ENCODE assay signal across 8 cellular contexts in the genomic region with DNA sequence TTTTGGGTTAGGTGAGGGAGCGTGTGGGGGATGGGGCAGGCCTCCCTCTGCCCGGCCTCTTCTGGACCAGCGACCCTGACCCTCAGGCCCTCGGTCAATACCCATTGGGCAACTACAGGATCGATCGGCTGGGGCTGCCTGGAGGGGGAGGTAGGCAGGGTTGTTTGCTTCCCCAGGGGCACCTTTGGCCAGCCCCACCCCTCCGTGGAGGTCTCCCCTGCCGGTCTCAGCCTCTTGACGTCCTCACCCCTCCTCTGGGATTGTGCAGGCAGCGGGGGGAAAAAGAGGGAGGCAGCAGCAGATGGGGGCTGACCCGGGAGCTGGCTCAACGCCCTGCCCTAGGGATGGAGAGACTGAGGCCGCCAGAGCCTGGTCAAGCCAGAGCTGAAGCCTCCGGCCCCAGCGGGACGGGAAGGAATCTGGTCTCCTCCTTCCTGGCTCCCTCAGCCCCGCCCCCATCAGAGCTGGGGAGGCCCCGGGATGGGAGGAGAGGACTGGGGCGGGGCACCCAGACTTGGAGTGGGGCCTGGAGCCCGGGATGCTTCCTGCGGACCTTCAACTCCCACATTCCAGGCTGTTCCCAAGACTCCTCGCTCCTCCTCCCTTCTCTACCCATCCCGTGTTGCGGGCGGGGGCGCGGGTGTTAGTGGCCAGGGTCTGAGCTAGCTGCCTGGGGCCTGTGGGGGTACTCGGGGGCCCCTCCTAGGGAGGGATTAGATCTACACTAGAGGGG. TPM values are rescaled to one million over a fixed set of nuclear protein-coding genes. Genes with fewer than 3 reads are reported as not detected.
A peak's percentile ranks its signal among the peaks of the same experiment; 100 is the strongest.
DNase-seq lines count a peak whose midpoint lies in the region; ATAC-seq and TF ChIP-seq lines count a peak whose summit lies in the region.

No MANE protein-coding gene starts in this region.

- H3K36me3 Mint-ChIP-seq in nephron progenitor cell (ENCODE audit: low read depth): no peaks in the 10 kb centered on the region
- no peaks in the 10 kb centered on the region for H3K36me3 Mint-ChIP-seq in activated T-cell treated with anti-CD3 and anti-CD28 coated beads, Interleukin-2, amount 50 U/mL, for 4 hours (ENCODE audit: insufficient read depth)

- H3K27ac Mint-ChIP-seq in nephron progenitor cell: peak overlapping the region; percentile 82

- TF ChIP-seq CTCF in AG04450 (IDR thresholded peaks at IDR 0.05; ENCODE audit: low read depth, low read length) (no peak), fibroblast of mammary gland (conservative IDR thresholded peaks at IDR 0.05; ENCODE audit: control insufficient read depth, insufficient read depth, low read depth, low read length) (no peak), nephron progenitor cell (IDR thresholded peaks at IDR 0.05) (no peak)

- no peaks in the 10 kb centered on the region for H3K9me3 Mint-ChIP-seq in nephron progenitor cell
- no peaks in the 10 kb centered on the region for H3K9me3 Mint-ChIP-seq in activated T-cell treated with anti-CD3 and anti-CD28 coated beads, Interleukin-2, amount 50 U/mL, for 4 hours

- peaks cover 73% of the 10 kb centered on the region for H3K4me1 Mint-ChIP-seq in nephron progenitor cell
- H3K4me1 Mint-ChIP-seq in activated T-cell treated with anti-CD3 and anti-CD28 coated beads, Interleukin-2, amount 50 U/mL, for 4 hours (ENCODE audit: low read depth): peaks cover 15% of the 10 kb centered on the region

- peaks cover 11% of the 10 kb centered on the region for H3K27me3 Mint-ChIP-seq in nephron progenitor cell (ENCODE audit: low read depth, poor library complexity)
- peaks cover 10% of the 10 kb centered on the region for H3K27me3 Mint-ChIP-seq in activated T-cell treated with anti-CD3 and anti-CD28 coated beads, Interleukin-2, amount 50 U/mL, for 4 hours (ENCODE audit: low read depth)

- POLR2A ChIA-PET in AG04450 (lab: Yijun Ruan, JAX): interaction anchor here (0.6 to 2.7 kb wide), 10 partner anchors 14 to 129 kb away, joined by 3 to 17 read pairs (median 5); a partner anchor contains a TSS

- no peaks in the 10 kb centered on the region for H3K27me3 ChIP-seq in AG04450 (ENCODE audit: control insufficient read depth, insufficient read depth, low read length)

- H3K4me3 ChIP-seq in AG04450 (ENCODE audit: low read depth, low read length): peak overlapping the region; percentile 50
- H3K4me3 ChIP-seq in fibroblast of mammary gland (ENCODE audit: control insufficient read depth, low read depth, low read length): peak overlapping the region; percentile 17

- peak overlapping the region; percentile 91 for H3K27ac ChIP-seq in AG04450 (ENCODE audit: low read depth, low read length)

- ATAC-seq in GM18907 (IDR thresholded peaks at IDR 0.05; ENCODE audit: unreplicated experiment): no peak
- no peak for ATAC-seq in GM19351 (IDR thresholded peaks at IDR 0.05; ENCODE audit: unreplicated experiment)
- no peak for ATAC-seq in activated T-cell treated with anti-CD3 and anti-CD28 coated beads, Interleukin-2, amount 50 U/mL, for 4 hours

- DNase-seq in AG04450 (ENCODE audit: low read depth, low spot score) (peak; percentile 84), RKO (ENCODE audit: low spot score) (peak; percentile 62), fibroblast of mammary gland (ENCODE audit: low read depth) (peak; percentile 94), nephron progenitor cell (peak; percentile 90), T-helper 1 cell (no peak)
- DNase-seq in activated T-cell treated with anti-CD3 and anti-CD28 coated beads, Interleukin-2, amount 50 U/mL, for 4 hours: no peak

- CTCF ChIA-PET in AG04450 (lab: Charles Lee): interaction anchor here (1.2 to 16.5 kb wide), 6 partner anchors 20 to 74 kb away, joined by 3 to 375 read pairs (median 32); a partner anchor contains a TSS

- no peaks in the 10 kb centered on the region; the same call in 1 of the 2 replicates for H3K9me3 ChIP-seq in AG04450 (ENCODE audit: control insufficient read depth, insufficient read depth, low read length)

- peak overlapping the region; percentile 61 for H3K4me3 Mint-ChIP-seq in nephron progenitor cell
- H3K4me3 Mint-ChIP-seq in activated T-cell treated with anti-CD3 and anti-CD28 coated beads, Interleukin-2, amount 50 U/mL, for 4 hours: no peak overlapping the region

RNA-seq across cellular contexts. Expression of a gene that starts 14.4 kb away (rescaled TPM):
- 13.0 and 18.4 TPM in 2 replicates for polyA plus RNA-seq in AG04450 (2011; rRNA removed)
- 11.3 and 11.8 TPM in 2 replicates for polyA minus RNA-seq in AG04450 (2011; rRNA and poly(A)+ RNA removed)
- total RNA-seq in activated T-cell treated with anti-CD3 and anti-CD28 coated beads, Interleukin-2, amount 50 U/mL, for 4 hours: under 1 TPM; 0.13 to 0.42 (median 0.35) TPM

RNA-seq across cellular contexts. Expression of a gene that starts 26.7 kb away (rescaled TPM):
- polyA plus RNA-seq in AG04450 (2011; rRNA removed): 5.8 and 9.6 TPM in 2 replicates
- polyA minus RNA-seq in AG04450 (2011; rRNA and poly(A)+ RNA removed): 8.6 and 10.7 TPM in 2 replicates
- total RNA-seq in activated T-cell treated with anti-CD3 and anti-CD28 coated beads, Interleukin-2, amount 50 U/mL, for 4 hours: under 1 TPM in 2 of 3 donors, not detected in 1; 0.26 to 0.35 TPM

RNA-seq across cellular contexts. Expression of a gene that starts 34.0 kb away (rescaled TPM):
- polyA plus RNA-seq in AG04450 (2011; rRNA removed): not detected in 2 replicates
- polyA minus RNA-seq in AG04450 (2011; rRNA and poly(A)+ RNA removed): not detected in 2 replicates
- not detected for total RNA-seq in activated T-cell treated with anti-CD3 and anti-CD28 coated beads, Interleukin-2, amount 50 U/mL, for 4 hours

RNA-seq across cellular contexts. Expression of a gene that starts 59.7 kb away (rescaled TPM):
- 0.04 and 0.06 TPM in 2 replicates for polyA plus RNA-seq in AG04450 (2011; rRNA removed)
- not detected in 2 replicates for polyA minus RNA-seq in AG04450 (2011; rRNA and poly(A)+ RNA removed)
- 100 to 1,000 TPM; 157 to 188 (median 184) TPM for total RNA-seq in activated T-cell treated with anti-CD3 and anti-CD28 coated beads, Interleukin-2, amount 50 U/mL, for 4 hours

Comparison
In these comparisons a context has a peak if more than half of its experiments do, and no peak if none do; other contexts are left out.
1. DNase-seq: peak in AG04450 (single experiment), RKO (single experiment), fibroblast of mammary gland (single experiment) and nephron progenitor cell (single experiment); none in T-helper 1 cell (0 of 5) and activated T-cell treated with anti-CD3 and anti-CD28 coated beads, Interleukin-2, amount 50 U/mL, for 4 hours (single experiment).